21 cellular contexts compared by ENCODE assay signal in genomic region chr7:30659312-30659711, GRCh38. TPM values are rescaled to one million over a fixed set of nuclear protein-coding genes. Genes with fewer than 3 reads are reported as not detected.
DNase-seq lines count a peak whose midpoint lies in the region; ATAC-seq and TF ChIP-seq lines count a peak whose summit lies in the region.
"Had no signal": no experiment of that assay in that cellular context is flagged by ENCODE, and none has a peak within 500 bp of the region (broad histone marks: within the 10 kb centered on the region; RNA-seq: fewer than 3 reads in every experiment).

No MANE protein-coding gene starts in this region.

- H3K4me1 Mint-ChIP-seq in WTC11, result no peaks in the 10 kb centered on the region
- H3K4me1 Mint-ChIP-seq: neural progenitor cell had no signal

- POLR2A ChIA-PET in WTC11 (lab: Charles Lee), result no interaction called here

- DNase-seq in NCI-H2107 treated with DMSO at 0.1 percent for 48 hours (lab: John Stamatoyannopoulos, UW; ENCODE audit: unreplicated experiment) (peak; percentile 12), NCI-H2107 (lab: John Stamatoyannopoulos, UW) (no peak), MG63 (peak; percentile 41), adrenal gland (peak; percentile 37 to 76 (median 65)), posterior vena cava (ENCODE audit: low spot score) (peak; percentile 38), uterus (no peak), coronary artery (ENCODE audit: low spot score) (no peak), WTC11 (ENCODE audit: low spot score) (no peak)
- DNase-seq: activated CD4-positive, CD25-positive, alpha-beta regulatory T cell; foreskin fibroblast; hypothalamus; NCI-H2029 treated with DMSO at 0.1 percent for 48 hours; T-helper 2 cell; trophoblast cell had no signal

- H3K27me3 ChIP-seq in MG63 (no peaks in the 10 kb centered on the region), adrenal gland (no peaks in the 10 kb centered on the region), uterus (no peaks in the 10 kb centered on the region)
- H3K27me3 ChIP-seq: neural progenitor cell, SJSA1 had no signal

- no peak overlapping the region for H3K4me3 Mint-ChIP-seq in WTC11
- H3K4me3 Mint-ChIP-seq: CD4-positive, alpha-beta T cell; neural progenitor cell; stimulated activated naive CD8-positive, alpha-beta T cell treated with anti-CD3 and anti-CD28 coated beads, Interleukin-15, Interleukin-2, amounts not matched to agents 100 ng/mL and 50 ng/mL, for 24 hours had no signal

- 37 to 50% (median 45%) methylated on average over 3 of the region's 3 CpGs for WGBS in adrenal gland, 4 donors

- H3K4me1 ChIP-seq in adrenal gland (replicated peaks in 1 of 2) (no peaks in the 10 kb centered on the region), uterus (no peaks in the 10 kb centered on the region)
- H3K4me1 ChIP-seq: A549, neural progenitor cell, SJSA1 had no signal

- H3K4me3 ChIP-seq in MG63 (no peak overlapping the region), adrenal gland (no peak overlapping the region), uterus (no peak overlapping the region), coronary artery (no peak overlapping the region)
- H3K4me3 ChIP-seq: A549, neural progenitor cell, SJSA1 had no signal

- H3K27ac Mint-ChIP-seq in WTC11, result no peak overlapping the region
- H3K27ac Mint-ChIP-seq: activated T-helper 2 cell treated with anti-CD3 and anti-CD28 coated beads, Interferon-gamma antibody, Interleukin-2, Interleukin-4, amounts not matched to agents 10 μg/mL and 5 μg/mL and 100 μg/mL, durations not matched to agents 14 hours and 24 hours and 36 hours; CD4-positive, alpha-beta T cell; neural progenitor cell; stimulated activated naive CD8-positive, alpha-beta T cell treated with anti-CD3 and anti-CD28 coated beads, Interleukin-15, Interleukin-2, amounts not matched to agents 100 ng/mL and 50 ng/mL, for 24 hours had no signal

- no peak for TF ChIP-seq CTCF in adrenal gland (IDR thresholded peaks at IDR 0.05)
- TF ChIP-seq CTCF in uterus (IDR thresholded peaks at IDR 0.05), result no peak
- TF ChIP-seq CTCF in coronary artery (IDR thresholded peaks at IDR 0.05), result no peak
- no peak for TF ChIP-seq CTCF in WTC11 (IDR thresholded peaks at IDR 0.05)

- no peaks in the 10 kb centered on the region for H3K36me3 ChIP-seq in MG63
- H3K36me3 ChIP-seq in adrenal gland (replicated peaks in 1 of 2), result no peaks in the 10 kb centered on the region
- H3K36me3 ChIP-seq in uterus, result no peaks in the 10 kb centered on the region
- H3K36me3 ChIP-seq: neural progenitor cell, SJSA1 had no signal

- TF ChIP-seq POLR2A in adrenal gland (IDR thresholded peaks at IDR 0.05) (no peak), uterus (IDR thresholded peaks at IDR 0.05) (no peak)

- no peak for ATAC-seq in WTC11

- no peaks in the 10 kb centered on the region for H3K9me3 Mint-ChIP-seq in WTC11
- H3K9me3 Mint-ChIP-seq: activated T-helper 2 cell treated with anti-CD3 and anti-CD28 coated beads, Interferon-gamma antibody, Interleukin-2, Interleukin-4, amounts not matched to agents 10 μg/mL and 5 μg/mL and 100 μg/mL, durations not matched to agents 14 hours and 24 hours and 36 hours; CD4-positive, alpha-beta T cell; neural progenitor cell; stimulated activated naive CD8-positive, alpha-beta T cell treated with anti-CD3 and anti-CD28 coated beads, Interleukin-15, Interleukin-2, amounts not matched to agents 100 ng/mL and 50 ng/mL, for 24 hours had no signal

- intact Hi-C loops in adrenal gland (cut with DNase I) (loop anchor here in 1 of 2 donors (2.0 kb wide), 1 partner anchor 55 kb away; no protein-coding TSS in a partner anchor), posterior vena cava (cut with DNase I) (no loop called here), uterus (cut with DNase I; ENCODE audit: low total_unique reads) (no loop called here)

- CTCF ChIA-PET in WTC11 (lab: Charles Lee), result no interaction called here

- H3K36me3 Mint-ChIP-seq in WTC11, result no peaks in the 10 kb centered on the region
- H3K36me3 Mint-ChIP-seq: neural progenitor cell had no signal

- no peaks in the 10 kb centered on the region for H3K27me3 Mint-ChIP-seq in WTC11 (ENCODE audit: low read depth)
- H3K27me3 Mint-ChIP-seq: CD4-positive, alpha-beta T cell; stimulated activated naive CD8-positive, alpha-beta T cell treated with anti-CD3 and anti-CD28 coated beads, Interleukin-15, Interleukin-2, amounts not matched to agents 100 ng/mL and 50 ng/mL, for 24 hours had no signal

- H3K9me3 ChIP-seq in MG63 (no peaks in the 10 kb centered on the region), adrenal gland (replicated peaks in 1 of 3) (no peaks in the 10 kb centered on the region), uterus (no peaks in the 10 kb centered on the region)
- H3K9me3 ChIP-seq: A549, SJSA1 had no signal

- H3K27ac ChIP-seq in adrenal gland (no peak overlapping the region), uterus (no peak overlapping the region), coronary artery (no peak overlapping the region)
- H3K27ac ChIP-seq: A549, neural progenitor cell, SJSA1 had no signal

TF ChIP-seq in WTC11, 78 proteins besides CTCF, POLR2A, EP300 and RAD21:
- TF ChIP-seq ZNF532 (CRISPR knock-in tag; IDR thresholded peaks at IDR 0.05; ENCODE audit: borderline replicate concordance), result no peak
- no peak for TF ChIP-seq ZNF232 (CRISPR knock-in tag; IDR thresholded peaks at IDR 0.05)
- TF ChIP-seq FOXK1 (CRISPR knock-in tag; IDR thresholded peaks at IDR 0.05), result no peak
- TF ChIP-seq ZBTB43 (CRISPR knock-in tag; IDR thresholded peaks at IDR 0.05), result no peak
- no peak for TF ChIP-seq HMGA2 (CRISPR knock-in tag; IDR thresholded peaks at IDR 0.05)
- no peak for TF ChIP-seq MAX (CRISPR knock-in tag; IDR thresholded peaks at IDR 0.05)
- TF ChIP-seq GRHL2 (CRISPR knock-in tag; IDR thresholded peaks at IDR 0.05; ENCODE audit: insufficient replicate concordance, severe bottlenecking), result no peak

RNA-seq across cellular contexts. Expression of gene CRHR2, which starts 22.9 kb away (rescaled TPM):
- total RNA-seq in MG63 (2014; rRNA removed; shearing (Covaris generic); ENCODE audit: low replicate concordance), result not detected in 2 replicates
- total RNA-seq in adrenal gland (under 1 TPM in 1 of 8 donors, not detected in 7; under 0.01 TPM), posterior vena cava (under 1 TPM; 0.10 to 0.60 TPM), uterus (under 1 TPM in 1 of 4 donors, not detected in 3; 0.27 TPM), WTC11 (2021) (0.09 to 0.25 TPM (median 0.22 TPM) in 3 replicates)
- polyA plus RNA-seq in adrenal gland, result under 1 TPM in 1 of 3 donors, not detected in 2; 0.03 TPM
- total RNA-seq: activated CD8-positive, alpha-beta memory T cell treated with anti-CD3 and anti-CD28 coated beads for 36 hours; activated T-helper 2 cell treated with anti-CD3 and anti-CD28 coated beads, Interferon-gamma antibody, Interleukin-2, Interleukin-4, amounts not matched to agents 10 μg/mL and 5 μg/mL and 100 μg/mL, durations not matched to agents 14 hours and 24 hours and 36 hours; CD4-positive, alpha-beta T cell; SJSA1 had no signal
- polyA plus RNA-seq: A549 had no signal

Comparison
In these comparisons a context has a peak if more than half of its experiments do, and no peak if none do; other contexts are left out.
1. DNase-seq: peak in NCI-H2107 treated with DMSO at 0.1 percent for 48 hours (single experiment), MG63 (single experiment), adrenal gland (7 of 7) and posterior vena cava (single experiment); none in NCI-H2107 (single experiment), uterus (0 of 2), coronary artery (single experiment) and WTC11 (single experiment).